26 cellular contexts compared by ENCODE assay signal in genomic region chr20:33332905-33333456, GRCh38. TPM values are rescaled to one million over a fixed set of nuclear protein-coding genes. Genes with fewer than 3 reads are reported as not detected.
"Had no signal": no experiment of that assay in that cellular context is flagged by ENCODE, and none has a peak within 500 bp of the region (broad histone marks: within the 10 kb centered on the region; RNA-seq: fewer than 3 reads in every experiment).

No MANE protein-coding gene starts in this region.

- H3K9me3 ChIP-seq: ascending aorta, body of pancreas, MG63, SJSA1 had no signal

- H3K36me3 ChIP-seq: ascending aorta, MG63, SJSA1 had no signal

- DNase-seq: activated CD4-positive, alpha-beta T cell treated with anti-CD3 and anti-CD28 coated beads for 4 hours; activated CD8-positive, alpha-beta memory T cell treated with anti-CD3 and anti-CD28 coated beads, Interleukin-2, amount 50 U/mL, for 48 hours; activated CD8-positive, alpha-beta T cell treated with anti-CD3 and anti-CD28 coated beads, Interleukin-2, amount 10 ng/mL, durations not matched to agents 7 days and 5 days; activated naive CD4-positive, alpha-beta T cell; activated naive CD8-positive, alpha-beta T cell treated with anti-CD3 and anti-CD28 coated beads, Interleukin-2, amount 50 U/mL, for 24 hours; activated T-cell treated with anti-CD3 and anti-CD28 coated beads, Interleukin-2, amount 50 U/mL, for 1 hour; amniotic stem cell; body of pancreas; MG63; MV-4-11; NCI-H1092 treated with DMSO at 0.1 percent for 48 hours; NCI-H1417 treated with DMSO at 0.1 percent for 48 hours; NCI-H187; NCI-H2081 treated with DMSO at 0.1 percent for 48 hours; NCI-H2171 treated with DMSO at 0.1 percent for 48 hours; NCI-H226; NCI-H82; OCI-M1; SHP77 had no signal

- H3K27me3 ChIP-seq: ascending aorta, body of pancreas, MG63 had no signal

- H3K4me3 ChIP-seq: ascending aorta, body of pancreas, MG63, SJSA1 had no signal

- H3K27ac ChIP-seq: ascending aorta, body of pancreas, RWPE1, SJSA1 had no signal

- H3K4me1 ChIP-seq: ascending aorta, body of pancreas, SJSA1 had no signal

- ATAC-seq: activated CD4-positive, CD25-positive, alpha-beta regulatory T cell treated with anti-CD3 and anti-CD28 coated beads, Interleukin-2, amount 50 U/mL, for 24 hours; activated CD8-positive, alpha-beta T cell treated with anti-CD3 and anti-CD28 coated beads, Interleukin-2, amount 10 ng/mL, durations not matched to agents 7 days and 5 days; activated naive CD8-positive, alpha-beta T cell treated with anti-CD3 and anti-CD28 coated beads, Interleukin-2, amount 50 U/mL, for 24 hours; body of pancreas; Panc1; SK-N-SH treated with all-trans-retinoic acid at 6 μM for 48 hours had no signal

RNA-seq across cellular contexts. Expression of gene BPIFB1, which starts 50.0 kb away (rescaled TPM):
- total RNA-seq: activated CD8-positive, alpha-beta T cell treated with anti-CD3 and anti-CD28 coated beads, Interleukin-2, amount 10 ng/mL, durations not matched to agents 7 days and 5 days; ascending aorta; body of pancreas; NCI-H460; SJSA1 had no signal
